In the genomic region with DNA sequence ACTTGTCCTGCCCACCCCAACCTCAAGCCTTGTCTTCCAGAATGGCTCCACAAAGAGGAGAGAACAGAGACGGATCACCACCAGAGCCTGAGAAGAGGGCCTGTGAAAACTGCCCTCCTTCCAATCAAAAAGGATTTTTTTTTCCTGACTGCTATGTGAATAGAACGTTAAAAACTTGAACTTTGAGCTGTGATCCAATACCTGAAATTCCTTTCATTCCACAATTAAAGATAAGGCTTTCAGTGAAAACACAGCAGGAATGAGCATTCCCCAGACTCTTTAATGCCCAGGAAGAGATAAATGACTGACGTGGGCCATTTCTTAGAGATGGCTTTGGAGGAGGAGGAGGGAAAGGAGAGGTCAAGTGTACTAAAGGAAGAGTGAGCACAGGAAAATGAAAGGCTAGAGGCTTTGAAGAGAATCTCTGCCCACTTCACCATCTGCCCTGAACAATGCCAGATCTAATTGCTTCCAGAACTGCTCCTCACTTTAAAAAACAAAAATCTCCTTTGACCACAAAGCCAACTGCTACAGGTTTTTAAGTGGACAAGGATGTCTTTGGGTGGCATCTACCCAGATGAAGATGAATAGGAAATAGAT, we compare ENCODE assay signal across 1 cellular context.
A peak's percentile ranks its signal among the peaks of the same experiment; 100 is the strongest.
TF ChIP-seq lines count a peak whose summit lies in the region.

No MANE protein-coding gene starts in this region.

TF ChIP-seq in HepG2, 621 proteins besides CTCF, POLR2A, EP300 and RAD21 (continued from another document and continues in another):
- 0 out of 2 replicates have a peak, but pooled peaks have one; percentile 34 for TF ChIP-seq ZNF605 (CRISPR knock-in tag; IDR thresholded peaks at IDR 0.05)
- TF ChIP-seq GTF2F1 (IDR thresholded peaks at IDR 0.05; ENCODE audit: low read length): no peak
- TF ChIP-seq PHF21A (CRISPR knock-in tag; IDR thresholded peaks at IDR 0.05): peak; percentile 75
- TF ChIP-seq, protein P1, sequence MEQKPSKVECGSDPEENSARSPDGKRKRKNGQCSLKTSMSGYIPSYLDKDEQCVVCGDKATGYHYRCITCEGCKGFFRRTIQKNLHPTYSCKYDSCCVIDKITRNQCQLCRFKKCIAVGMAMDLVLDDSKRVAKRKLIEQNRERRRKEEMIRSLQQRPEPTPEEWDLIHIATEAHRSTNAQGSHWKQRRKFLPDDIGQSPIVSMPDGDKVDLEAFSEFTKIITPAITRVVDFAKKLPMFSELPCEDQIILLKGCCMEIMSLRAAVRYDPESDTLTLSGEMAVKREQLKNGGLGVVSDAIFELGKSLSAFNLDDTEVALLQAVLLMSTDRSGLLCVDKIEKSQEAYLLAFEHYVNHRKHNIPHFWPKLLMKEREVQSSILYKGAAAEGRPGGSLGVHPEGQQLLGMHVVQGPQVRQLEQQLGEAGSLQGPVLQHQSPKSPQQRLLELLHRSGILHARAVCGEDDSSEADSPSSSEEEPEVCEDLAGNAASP (CRISPR knock-in tag; IDR thresholded peaks at IDR 0.05; ENCODE audit: borderline replicate concordance): 0 out of 2 replicates have a peak, but pooled peaks have one; percentile 42
- no peak for TF ChIP-seq ZNF547 (CRISPR knock-in tag; IDR thresholded peaks at IDR 0.05)
- TF ChIP-seq ZIK1 (CRISPR knock-in tag; IDR thresholded peaks at IDR 0.05; ENCODE audit: borderline replicate concordance, low read depth): no peak
- no peak for TF ChIP-seq ZNF546 (CRISPR knock-in tag; conservative IDR thresholded peaks at IDR 0.05)
- no peak; the same call in 1 of the 2 replicates for TF ChIP-seq GATAD1 (CRISPR knock-in tag; IDR thresholded peaks at IDR 0.05)
- TF ChIP-seq, protein P2, sequence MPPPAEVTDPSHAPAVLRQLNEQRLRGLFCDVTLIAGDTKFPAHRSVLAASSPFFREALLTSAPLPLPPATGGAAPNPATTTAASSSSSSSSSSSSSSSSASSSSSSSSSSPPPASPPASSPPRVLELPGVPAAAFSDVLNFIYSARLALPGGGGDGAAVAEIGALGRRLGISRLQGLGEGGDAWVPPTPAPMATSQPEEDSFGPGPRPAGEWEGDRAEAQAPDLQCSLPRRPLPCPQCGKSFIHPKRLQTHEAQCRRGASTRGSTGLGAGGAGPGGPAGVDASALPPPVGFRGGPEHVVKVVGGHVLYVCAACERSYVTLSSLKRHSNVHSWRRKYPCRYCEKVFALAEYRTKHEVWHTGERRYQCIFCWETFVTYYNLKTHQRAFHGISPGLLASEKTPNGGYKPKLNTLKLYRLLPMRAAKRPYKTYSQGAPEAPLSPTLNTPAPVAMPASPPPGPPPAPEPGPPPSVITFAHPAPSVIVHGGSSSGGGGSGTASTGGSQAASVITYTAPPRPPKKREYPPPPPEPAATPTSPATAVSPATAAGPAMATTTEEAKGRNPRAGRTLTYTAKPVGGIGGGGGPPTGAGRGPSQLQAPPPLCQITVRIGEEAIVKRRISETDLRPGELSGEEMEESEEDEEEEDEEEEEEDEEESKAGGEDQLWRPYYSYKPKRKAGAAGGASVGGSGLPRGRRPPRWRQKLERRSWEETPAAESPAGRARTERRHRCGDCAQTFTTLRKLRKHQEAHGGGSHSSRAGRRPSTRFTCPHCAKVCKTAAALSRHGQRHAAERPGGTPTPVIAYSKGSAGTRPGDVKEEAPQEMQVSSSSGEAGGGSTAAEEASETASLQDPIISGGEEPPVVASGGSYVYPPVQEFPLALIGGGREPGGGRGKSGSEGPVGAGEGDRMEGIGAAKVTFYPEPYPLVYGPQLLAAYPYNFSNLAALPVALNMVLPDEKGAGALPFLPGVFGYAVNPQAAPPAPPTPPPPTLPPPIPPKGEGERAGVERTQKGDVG (CRISPR knock-in tag; IDR thresholded peaks at IDR 0.05; ENCODE audit: borderline replicate concordance): no peak
- TF ChIP-seq, protein P3, sequence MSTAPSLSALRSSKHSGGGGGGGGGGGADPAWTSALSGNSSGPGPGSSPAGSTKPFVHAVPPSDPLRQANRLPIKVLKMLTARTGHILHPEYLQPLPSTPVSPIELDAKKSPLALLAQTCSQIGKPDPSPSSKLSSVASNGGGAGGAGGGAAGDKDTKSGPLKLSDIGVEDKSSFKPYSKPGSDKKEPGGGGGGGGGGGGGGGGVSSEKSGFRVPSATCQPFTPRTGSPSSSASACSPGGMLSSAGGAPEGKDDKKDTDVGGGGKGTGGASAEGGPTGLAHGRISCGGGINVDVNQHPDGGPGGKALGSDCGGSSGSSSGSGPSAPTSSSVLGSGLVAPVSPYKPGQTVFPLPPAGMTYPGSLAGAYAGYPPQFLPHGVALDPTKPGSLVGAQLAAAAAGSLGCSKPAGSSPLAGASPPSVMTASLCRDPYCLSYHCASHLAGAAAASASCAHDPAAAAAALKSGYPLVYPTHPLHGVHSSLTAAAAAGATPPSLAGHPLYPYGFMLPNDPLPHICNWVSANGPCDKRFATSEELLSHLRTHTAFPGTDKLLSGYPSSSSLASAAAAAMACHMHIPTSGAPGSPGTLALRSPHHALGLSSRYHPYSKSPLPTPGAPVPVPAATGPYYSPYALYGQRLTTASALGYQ (CRISPR knock-in tag; IDR thresholded peaks at IDR 0.05): peak; percentile 68; the same call in 1 of the 2 replicates
- TF ChIP-seq NCOA1 (CRISPR knock-in tag; IDR thresholded peaks at IDR 0.05): no peak
- peak; percentile 78 for TF ChIP-seq ISL2 (CRISPR knock-in tag; IDR thresholded peaks at IDR 0.05)
- no peak for TF ChIP-seq CCDC6 (CRISPR knock-in tag; IDR thresholded peaks at IDR 0.05)
- TF ChIP-seq, protein P4, sequence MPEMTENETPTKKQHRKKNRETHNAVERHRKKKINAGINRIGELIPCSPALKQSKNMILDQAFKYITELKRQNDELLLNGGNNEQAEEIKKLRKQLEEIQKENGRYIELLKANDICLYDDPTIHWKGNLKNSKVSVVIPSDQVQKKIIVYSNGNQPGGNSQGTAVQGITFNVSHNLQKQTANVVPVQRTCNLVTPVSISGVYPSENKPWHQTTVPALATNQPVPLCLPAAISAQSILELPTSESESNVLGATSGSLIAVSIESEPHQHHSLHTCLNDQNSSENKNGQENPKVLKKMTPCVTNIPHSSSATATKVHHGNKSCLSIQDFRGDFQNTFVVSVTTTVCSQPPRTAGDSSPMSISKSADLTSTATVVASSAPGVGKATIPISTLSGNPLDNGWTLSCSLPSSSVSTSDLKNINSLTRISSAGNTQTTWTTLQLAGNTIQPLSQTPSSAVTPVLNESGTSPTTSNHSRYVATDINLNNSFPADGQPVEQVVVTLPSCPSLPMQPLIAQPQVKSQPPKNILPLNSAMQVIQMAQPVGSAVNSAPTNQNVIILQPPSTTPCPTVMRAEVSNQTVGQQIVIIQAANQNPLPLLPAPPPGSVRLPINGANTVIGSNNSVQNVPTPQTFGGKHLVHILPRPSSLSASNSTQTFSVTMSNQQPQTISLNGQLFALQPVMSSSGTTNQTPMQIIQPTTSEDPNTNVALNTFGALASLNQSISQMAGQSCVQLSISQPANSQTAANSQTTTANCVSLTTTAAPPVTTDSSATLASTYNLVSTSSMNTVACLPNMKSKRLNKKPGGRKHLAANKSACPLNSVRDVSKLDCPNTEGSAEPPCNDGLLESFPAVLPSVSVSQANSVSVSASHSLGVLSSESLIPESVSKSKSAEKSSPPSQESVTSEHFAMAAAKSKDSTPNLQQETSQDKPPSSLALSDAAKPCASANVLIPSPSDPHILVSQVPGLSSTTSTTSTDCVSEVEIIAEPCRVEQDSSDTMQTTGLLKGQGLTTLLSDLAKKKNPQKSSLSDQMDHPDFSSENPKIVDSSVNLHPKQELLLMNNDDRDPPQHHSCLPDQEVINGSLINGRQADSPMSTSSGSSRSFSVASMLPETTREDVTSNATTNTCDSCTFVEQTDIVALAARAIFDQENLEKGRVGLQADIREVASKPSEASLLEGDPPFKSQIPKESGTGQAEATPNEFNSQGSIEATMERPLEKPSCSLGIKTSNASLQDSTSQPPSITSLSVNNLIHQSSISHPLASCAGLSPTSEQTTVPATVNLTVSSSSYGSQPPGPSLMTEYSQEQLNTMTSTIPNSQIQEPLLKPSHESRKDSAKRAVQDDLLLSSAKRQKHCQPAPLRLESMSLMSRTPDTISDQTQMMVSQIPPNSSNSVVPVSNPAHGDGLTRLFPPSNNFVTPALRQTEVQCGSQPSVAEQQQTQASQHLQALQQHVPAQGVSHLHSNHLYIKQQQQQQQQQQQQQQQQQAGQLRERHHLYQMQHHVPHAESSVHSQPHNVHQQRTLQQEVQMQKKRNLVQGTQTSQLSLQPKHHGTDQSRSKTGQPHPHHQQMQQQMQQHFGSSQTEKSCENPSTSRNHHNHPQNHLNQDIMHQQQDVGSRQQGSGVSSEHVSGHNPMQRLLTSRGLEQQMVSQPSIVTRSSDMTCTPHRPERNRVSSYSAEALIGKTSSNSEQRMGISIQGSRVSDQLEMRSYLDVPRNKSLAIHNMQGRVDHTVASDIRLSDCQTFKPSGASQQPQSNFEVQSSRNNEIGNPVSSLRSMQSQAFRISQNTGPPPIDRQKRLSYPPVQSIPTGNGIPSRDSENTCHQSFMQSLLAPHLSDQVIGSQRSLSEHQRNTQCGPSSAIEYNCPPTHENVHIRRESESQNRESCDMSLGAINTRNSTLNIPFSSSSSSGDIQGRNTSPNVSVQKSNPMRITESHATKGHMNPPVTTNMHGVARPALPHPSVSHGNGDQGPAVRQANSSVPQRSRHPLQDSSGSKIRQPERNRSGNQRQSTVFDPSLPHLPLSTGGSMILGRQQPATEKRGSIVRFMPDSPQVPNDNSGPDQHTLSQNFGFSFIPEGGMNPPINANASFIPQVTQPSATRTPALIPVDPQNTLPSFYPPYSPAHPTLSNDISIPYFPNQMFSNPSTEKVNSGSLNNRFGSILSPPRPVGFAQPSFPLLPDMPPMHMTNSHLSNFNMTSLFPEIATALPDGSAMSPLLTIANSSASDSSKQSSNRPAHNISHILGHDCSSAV (CRISPR knock-in tag; IDR thresholded peaks at IDR 0.05; ENCODE audit: borderline replicate concordance): no peak
- no peak for TF ChIP-seq NFATC3 (CRISPR knock-in tag; IDR thresholded peaks at IDR 0.05)
- TF ChIP-seq MED8 (CRISPR knock-in tag; IDR thresholded peaks at IDR 0.05; ENCODE audit: insufficient replicate concordance): no peak
- no peak for TF ChIP-seq RFX3 (CRISPR knock-in tag; IDR thresholded peaks at IDR 0.05)
- no peak for TF ChIP-seq ZNF577 (CRISPR knock-in tag; IDR thresholded peaks at IDR 0.05; ENCODE audit: borderline replicate concordance, low read depth)
- TF ChIP-seq PAF1 (CRISPR knock-in tag; IDR thresholded peaks at IDR 0.05): no peak
- TF ChIP-seq, protein P5, sequence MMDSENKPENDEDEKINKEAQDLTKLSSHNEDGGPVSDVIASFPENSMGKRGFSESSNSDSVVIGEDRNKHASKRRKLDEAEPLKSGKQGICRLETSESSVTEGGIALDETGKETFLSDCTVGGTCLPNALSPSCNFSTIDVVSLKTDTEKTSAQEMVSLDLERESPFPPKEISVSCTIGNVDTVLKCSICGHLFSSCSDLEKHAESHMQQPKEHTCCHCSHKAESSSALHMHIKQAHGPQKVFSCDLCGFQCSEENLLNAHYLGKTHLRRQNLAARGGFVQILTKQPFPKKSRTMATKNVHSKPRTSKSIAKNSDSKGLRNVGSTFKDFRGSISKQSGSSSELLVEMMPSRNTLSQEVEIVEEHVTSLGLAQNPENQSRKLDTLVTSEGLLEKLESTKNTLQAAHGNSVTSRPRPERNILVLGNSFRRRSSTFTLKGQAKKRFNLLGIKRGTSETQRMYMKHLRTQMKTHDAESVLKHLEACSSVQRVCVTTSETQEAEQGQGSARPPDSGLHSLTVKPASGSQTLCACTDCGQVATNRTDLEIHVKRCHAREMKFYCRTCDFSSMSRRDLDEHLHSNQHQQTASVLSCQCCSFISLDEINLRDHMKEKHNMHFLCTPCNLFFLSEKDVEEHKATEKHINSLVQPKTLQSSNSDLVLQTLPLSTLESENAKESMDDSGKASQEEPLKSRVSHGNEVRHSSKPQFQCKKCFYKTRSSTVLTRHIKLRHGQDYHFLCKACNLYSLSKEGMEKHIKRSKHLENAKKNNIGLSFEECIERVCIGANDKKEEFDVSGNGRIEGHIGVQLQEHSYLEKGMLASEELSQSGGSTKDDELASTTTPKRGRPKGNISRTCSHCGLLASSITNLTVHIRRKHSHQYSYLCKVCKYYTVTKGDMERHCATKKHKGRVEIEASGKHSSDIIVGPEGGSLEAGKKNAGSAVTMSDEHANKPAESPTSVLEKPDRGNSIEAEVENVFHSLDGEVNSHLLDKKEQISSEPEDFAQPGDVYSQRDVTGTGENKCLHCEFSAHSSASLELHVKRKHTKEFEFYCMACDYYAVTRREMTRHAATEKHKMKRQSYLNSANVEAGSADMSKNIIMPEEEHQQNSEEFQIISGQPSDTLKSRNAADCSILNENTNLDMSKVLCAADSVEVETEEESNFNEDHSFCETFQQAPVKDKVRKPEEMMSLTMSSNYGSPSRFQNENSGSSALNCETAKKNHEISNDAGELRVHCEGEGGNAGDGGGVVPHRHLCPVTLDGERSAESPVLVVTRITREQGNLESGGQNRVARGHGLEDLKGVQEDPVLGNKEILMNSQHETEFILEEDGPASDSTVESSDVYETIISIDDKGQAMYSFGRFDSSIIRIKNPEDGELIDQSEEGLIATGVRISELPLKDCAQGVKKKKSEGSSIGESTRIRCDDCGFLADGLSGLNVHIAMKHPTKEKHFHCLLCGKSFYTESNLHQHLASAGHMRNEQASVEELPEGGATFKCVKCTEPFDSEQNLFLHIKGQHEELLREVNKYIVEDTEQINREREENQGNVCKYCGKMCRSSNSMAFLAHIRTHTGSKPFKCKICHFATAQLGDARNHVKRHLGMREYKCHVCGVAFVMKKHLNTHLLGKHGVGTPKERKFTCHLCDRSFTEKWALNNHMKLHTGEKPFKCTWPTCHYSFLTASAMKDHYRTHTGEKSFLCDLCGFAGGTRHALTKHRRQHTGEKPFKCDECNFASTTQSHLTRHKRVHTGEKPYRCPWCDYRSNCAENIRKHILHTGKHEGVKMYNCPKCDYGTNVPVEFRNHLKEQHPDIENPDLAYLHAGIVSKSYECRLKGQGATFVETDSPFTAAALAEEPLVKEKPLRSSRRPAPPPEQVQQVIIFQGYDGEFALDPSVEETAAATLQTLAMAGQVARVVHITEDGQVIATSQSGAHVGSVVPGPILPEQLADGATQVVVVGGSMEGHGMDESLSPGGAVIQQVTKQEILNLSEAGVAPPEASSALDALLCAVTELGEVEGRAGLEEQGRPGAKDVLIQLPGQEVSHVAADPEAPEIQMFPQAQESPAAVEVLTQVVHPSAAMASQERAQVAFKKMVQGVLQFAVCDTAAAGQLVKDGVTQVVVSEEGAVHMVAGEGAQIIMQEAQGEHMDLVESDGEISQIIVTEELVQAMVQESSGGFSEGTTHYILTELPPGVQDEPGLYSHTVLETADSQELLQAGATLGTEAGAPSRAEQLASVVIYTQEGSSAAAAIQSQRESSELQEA (CRISPR knock-in tag; IDR thresholded peaks at IDR 0.05; ENCODE audit: not compliant biosample characterization): no peak
- no peak for TF ChIP-seq CC2D1A (CRISPR knock-in tag; IDR thresholded peaks at IDR 0.05)
- no peak for TF ChIP-seq SCMH1 (CRISPR knock-in tag; IDR thresholded peaks at IDR 0.05; ENCODE audit: borderline replicate concordance)
